Comparison of ENCODE assay signal across 8 cellular contexts in genomic region chr13:50130686-50131051, GRCh38.
DNase-seq lines count a peak whose midpoint lies in the region; ATAC-seq and TF ChIP-seq lines count a peak whose summit lies in the region.

No MANE protein-coding gene starts in this region.

- TF ChIP-seq CTCF in AG04450 (IDR thresholded peaks at IDR 0.05; ENCODE audit: low read depth, low read length), result no peak
- no peak for TF ChIP-seq CTCF in WI38 (IDR thresholded peaks at IDR 0.05; ENCODE audit: low read depth, low read length)
- TF ChIP-seq CTCF in fibroblast of mammary gland (conservative IDR thresholded peaks at IDR 0.05; ENCODE audit: control insufficient read depth, insufficient read depth, low read depth, low read length), result no peak

- no peak for DNase-seq in AG04450 (ENCODE audit: low read depth, low spot score)
- peak; percentile 71 for DNase-seq in fibroblast of mammary gland (ENCODE audit: low read depth)
- no peak for DNase-seq in NCI-H128 (lab: John Stamatoyannopoulos, UW; ENCODE audit: unreplicated experiment)

- H3K4me3 ChIP-seq in AG04450 (ENCODE audit: low read depth, low read length), result peak overlapping the region; percentile 53
- H3K4me3 ChIP-seq in WI38 (ENCODE audit: low read depth, low read length), result peak overlapping the region; percentile 52
- H3K4me3 ChIP-seq in fibroblast of mammary gland (ENCODE audit: control insufficient read depth, low read depth, low read length), result peak overlapping the region; percentile 45
- peak overlapping the region; percentile 57 for H3K4me3 ChIP-seq in neuron (ENCODE audit: low read length)

- H3K9me3 ChIP-seq in AG04450 (ENCODE audit: control insufficient read depth, insufficient read depth, low read length) (peaks cover 49% of the 10 kb centered on the region), neuron (ENCODE audit: low read length) (peaks cover 15% of the 10 kb centered on the region)

- H3K27me3 ChIP-seq in AG04450 (ENCODE audit: control insufficient read depth, insufficient read depth, low read length) (peaks cover 69% of the 10 kb centered on the region), neuron (ENCODE audit: insufficient read depth, low read length) (peaks cover 7% of the 10 kb centered on the region)

- no peaks in the 10 kb centered on the region for H3K36me3 ChIP-seq in neuron (ENCODE audit: insufficient read depth, low read length)

- CTCF ChIA-PET in AG04450 (lab: Charles Lee), result no interaction called here

- H3K4me1 ChIP-seq in neuron (ENCODE audit: insufficient read depth, low read length), result peaks cover 27% of the 10 kb centered on the region

- ATAC-seq in GM21381 (IDR thresholded peaks at IDR 0.05; ENCODE audit: unreplicated experiment), result peak; percentile 6
- no peak for ATAC-seq in HG03378 (IDR thresholded peaks at IDR 0.05; ENCODE audit: unreplicated experiment)
- ATAC-seq in GM18868 (IDR thresholded peaks at IDR 0.05; ENCODE audit: unreplicated experiment), result no peak

- no peak overlapping the region for H3K27ac ChIP-seq in AG04450 (ENCODE audit: low read depth, low read length)

- peak overlapping the region; percentile 80 for H2AFZ ChIP-seq in neuron (ENCODE audit: low read depth, low read length)

- POLR2A ChIA-PET in AG04450 (lab: Yijun Ruan, JAX), result interaction anchor here (0.6 kb wide), 2 partner anchors 194 to 367 kb away, joined by 3 to 10 read pairs; partner anchors contain the start of gene SPRYD7
